In the genomic region with DNA sequence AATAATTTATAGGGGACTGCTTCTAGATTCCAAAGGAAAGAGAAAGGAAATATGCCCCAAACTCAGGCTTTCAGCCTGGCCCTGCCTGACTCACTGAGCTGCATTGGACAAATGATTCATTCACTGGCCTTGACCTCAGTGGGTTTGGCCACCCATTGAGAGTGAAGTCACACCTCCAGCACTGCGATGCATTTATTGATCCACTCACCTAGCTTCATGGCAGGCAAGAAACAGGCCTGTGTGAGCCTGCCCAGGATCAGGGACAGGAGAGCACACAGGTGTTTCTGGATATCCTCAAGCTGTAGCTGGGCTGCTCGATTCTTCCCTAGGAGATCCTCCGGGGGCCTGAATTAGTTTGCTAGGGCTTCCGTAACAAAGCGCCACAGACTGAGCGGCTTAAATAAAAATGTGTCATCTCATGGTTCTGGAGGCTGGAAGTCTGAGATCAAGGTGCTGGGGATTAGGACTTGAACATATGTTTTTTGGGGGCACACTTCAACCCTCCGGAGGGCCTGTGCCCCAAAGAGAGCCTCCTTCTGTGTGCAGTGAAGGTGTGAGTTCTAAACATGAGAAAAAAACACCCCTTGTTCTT, we compare ENCODE assay signal across 8 cellular contexts. TPM values are rescaled to one million over a fixed set of nuclear protein-coding genes. Genes with fewer than 3 reads are reported as not detected.
DNase-seq lines count a peak whose midpoint lies in the region; ATAC-seq, FAIRE-seq and TF ChIP-seq lines count a peak whose summit lies in the region.

No MANE protein-coding gene starts in this region.

- H3K4me3 ChIP-seq in tibial artery = no peak overlapping the region
- H3K4me3 ChIP-seq in dorsolateral prefrontal cortex = no peak overlapping the region

- DNase-seq in activated CD4-positive, alpha-beta T cell treated with anti-CD3 and anti-CD28 coated beads, Interleukin-2, amount 10 ng/mL, durations not matched to agents 24 days and 14 days = peak; percentile 71
- DNase-seq in activated CD4-positive, alpha-beta T cell treated with anti-CD3 and anti-CD28 coated beads for 1 hour = no peak
- DNase-seq in kidney glomerular epithelial cell (lab: John Stamatoyannopoulos, UW) = peak; percentile 80
- peak; percentile 75 for DNase-seq in tibial artery
- DNase-seq in dorsolateral prefrontal cortex = no peak
- DNase-seq in D721Med (ENCODE audit: insufficient read length, low spot score) = no peak
- no peak for DNase-seq in NCI-H446 (lab: John Stamatoyannopoulos, UW)

- peaks cover 33% of the 10 kb centered on the region for H3K4me1 Mint-ChIP-seq in activated CD4-positive, alpha-beta T cell treated with anti-CD3 and anti-CD28 coated beads, Interleukin-2, amount 10 ng/mL, durations not matched to agents 24 days and 14 days
- peaks cover 29% of the 10 kb centered on the region for H3K4me1 Mint-ChIP-seq in activated T-helper 17 cell treated with anti-CD3 and anti-CD28 coated beads, Interleukin-2, amount 50 U/mL, for 72 hours

- intact Hi-C loops in activated CD4-positive, alpha-beta T cell treated with anti-CD3 and anti-CD28 coated beads, Interleukin-2, amount 10 ng/mL, durations not matched to agents 24 days and 14 days (cut with micrococcal nuclease) = loop anchor here (5.0 to 10.0 kb wide), 2 partner anchors 549 to 836 kb away; a partner anchor contains a TSS
- intact Hi-C loops in tibial artery (cut with DNase I; ENCODE audit: low total_unique reads) = no loop called here
- intact Hi-C loops in dorsolateral prefrontal cortex (cut with DNase I) = loop anchor here in 1 of 2 donors (10.0 kb wide), 1 partner anchor 126 kb away; no protein-coding TSS in a partner anchor

- ATAC-seq in activated T-helper 17 cell treated with anti-CD3 and anti-CD28 coated beads, Interleukin-2, amount 50 U/mL, for 72 hours (replicated peaks) = peak; percentile 55

- peak overlapping the region; percentile 87 for H3K27ac Mint-ChIP-seq in activated CD4-positive, alpha-beta T cell treated with anti-CD3 and anti-CD28 coated beads, Interleukin-2, amount 10 ng/mL, durations not matched to agents 24 days and 14 days
- peak overlapping the region; percentile 97 for H3K27ac Mint-ChIP-seq in activated T-helper 17 cell treated with anti-CD3 and anti-CD28 coated beads, Interleukin-2, amount 50 U/mL, for 72 hours

- H3K9me3 ChIP-seq in tibial artery = no peaks in the 10 kb centered on the region

- peak overlapping the region; percentile 96 to 98 for H3K27ac ChIP-seq in tibial artery
- peak overlapping the region in 19 of 59 donors; percentile 4 to 81 (median 51) for H3K27ac ChIP-seq in dorsolateral prefrontal cortex

- TF ChIP-seq CTCF in tibial artery (IDR thresholded peaks at IDR 0.05) (no peak), dorsolateral prefrontal cortex (IDR thresholded peaks at IDR 0.05 in 54 of 56, conservative IDR thresholded peaks at IDR 0.05 in 2 of 56; ENCODE audit: low read depth in 1 of 56, partially characterized antibody in 56 of 56) (no peak), D721Med (IDR thresholded peaks at IDR 0.05; ENCODE audit: insufficient read depth, missing control alignments) (no peak)

- FAIRE-seq in D721Med (lab: Jason Lieb, UNC) = no peak

- no peaks in the 10 kb centered on the region for H3K27me3 Mint-ChIP-seq in activated CD4-positive, alpha-beta T cell treated with anti-CD3 and anti-CD28 coated beads, Interleukin-2, amount 10 ng/mL, durations not matched to agents 24 days and 14 days
- no peaks in the 10 kb centered on the region for H3K27me3 Mint-ChIP-seq in activated T-helper 17 cell treated with anti-CD3 and anti-CD28 coated beads, Interleukin-2, amount 50 U/mL, for 72 hours

- H3K9me3 Mint-ChIP-seq in activated CD4-positive, alpha-beta T cell treated with anti-CD3 and anti-CD28 coated beads, Interleukin-2, amount 10 ng/mL, durations not matched to agents 24 days and 14 days = no peaks in the 10 kb centered on the region
- no peaks in the 10 kb centered on the region for H3K9me3 Mint-ChIP-seq in activated T-helper 17 cell treated with anti-CD3 and anti-CD28 coated beads, Interleukin-2, amount 50 U/mL, for 72 hours

- H3K27me3 ChIP-seq in tibial artery (no peaks in the 10 kb centered on the region), dorsolateral prefrontal cortex (no peaks in the 10 kb centered on the region)

- no peaks in the 10 kb centered on the region for H3K36me3 ChIP-seq in tibial artery

- peaks cover 6 to 52% (median 27%) of the 10 kb centered on the region in 4 donors for H3K4me1 ChIP-seq in tibial artery

- H3K4me3 Mint-ChIP-seq in activated CD4-positive, alpha-beta T cell treated with anti-CD3 and anti-CD28 coated beads, Interleukin-2, amount 10 ng/mL, durations not matched to agents 24 days and 14 days = peak overlapping the region; percentile 60
- H3K4me3 Mint-ChIP-seq in activated T-helper 17 cell treated with anti-CD3 and anti-CD28 coated beads, Interleukin-2, amount 50 U/mL, for 72 hours = peak overlapping the region; percentile 77

- H3K36me3 Mint-ChIP-seq in activated CD4-positive, alpha-beta T cell treated with anti-CD3 and anti-CD28 coated beads, Interleukin-2, amount 10 ng/mL, durations not matched to agents 24 days and 14 days (ENCODE audit: low read depth) = no peaks in the 10 kb centered on the region
- H3K36me3 Mint-ChIP-seq in activated T-helper 17 cell treated with anti-CD3 and anti-CD28 coated beads, Interleukin-2, amount 50 U/mL, for 72 hours (ENCODE audit: low read depth) = no peaks in the 10 kb centered on the region

RNA-seq across cellular contexts. Expression of a gene that starts 7.3 kb away (rescaled TPM):
- total RNA-seq in activated CD4-positive, alpha-beta T cell treated with anti-CD3 and anti-CD28 coated beads, Interleukin-2, amount 10 ng/mL, durations not matched to agents 24 days and 14 days = 10.2 and 10.6 TPM in 2 replicates
- 10 to 100 TPM; 18.3 to 24.6 TPM for total RNA-seq in activated T-helper 17 cell treated with anti-CD3 and anti-CD28 coated beads, Interleukin-2, amount 50 U/mL, for 72 hours
- total RNA-seq in dorsolateral prefrontal cortex = 100 to 1,000 TPM in 26 of 120 experiments, 10 to 100 TPM in 94; 25.5 to 228 (median 63.6) TPM

RNA-seq across cellular contexts. Expression of a gene that starts 55.7 kb away (rescaled TPM):
- 47.1 and 47.3 TPM in 2 replicates for total RNA-seq in activated CD4-positive, alpha-beta T cell treated with anti-CD3 and anti-CD28 coated beads, Interleukin-2, amount 10 ng/mL, durations not matched to agents 24 days and 14 days
- 10 to 100 TPM; 34.0 to 35.7 TPM for total RNA-seq in activated T-helper 17 cell treated with anti-CD3 and anti-CD28 coated beads, Interleukin-2, amount 50 U/mL, for 72 hours
- total RNA-seq in dorsolateral prefrontal cortex = 100 to 1,000 TPM in 4 of 120 experiments, 10 to 100 TPM in 116; 48.4 to 109 (median 68.1) TPM

Comparison
In these comparisons a context has a peak if more than half of its experiments do, and no peak if none do; other contexts are left out.
1. DNase-seq: peak in activated CD4-positive, alpha-beta T cell treated with anti-CD3 and anti-CD28 coated beads, Interleukin-2, amount 10 ng/mL, durations not matched to agents 24 days and 14 days (single experiment), kidney glomerular epithelial cell (single experiment) and tibial artery (2 of 2); none in activated CD4-positive, alpha-beta T cell treated with anti-CD3 and anti-CD28 coated beads for 1 hour (single experiment), dorsolateral prefrontal cortex (0 of 10), D721Med (single experiment) and NCI-H446 (0 of 2).